In the genomic region with DNA sequence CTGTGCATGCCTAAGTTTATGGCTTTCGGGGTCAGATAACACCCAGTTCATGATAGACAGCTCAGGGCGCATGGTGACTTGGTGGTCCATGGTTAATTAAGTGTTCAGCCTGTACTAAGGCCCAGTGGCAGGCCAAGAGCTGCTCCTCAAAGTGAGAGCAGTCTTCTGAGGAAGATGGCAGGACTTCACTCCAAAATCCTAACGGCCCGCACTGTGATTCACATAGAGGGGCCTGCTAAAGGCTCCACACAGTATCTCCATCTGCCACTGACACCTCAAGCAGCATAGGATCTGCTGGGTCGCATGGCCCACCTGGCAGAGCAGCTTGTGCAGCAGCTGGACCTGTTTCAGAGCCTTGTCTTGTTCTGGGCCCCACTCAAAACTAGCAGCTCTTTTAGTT, we compare ENCODE assay signal across 20 cellular contexts. TPM values are rescaled to one million over a fixed set of nuclear protein-coding genes. Genes with fewer than 3 reads are reported as not detected.
DNase-seq lines count a peak whose midpoint lies in the region.
"Had no signal": no experiment of that assay in that cellular context is flagged by ENCODE, and none has a peak within 500 bp of the region (broad histone marks: within the 10 kb centered on the region; RNA-seq: fewer than 3 reads in every experiment).

No MANE protein-coding gene starts in this region.

- H3K27me3 ChIP-seq in Karpas-422 (ENCODE audit: low read length), result no peaks in the 10 kb centered on the region
- H3K27me3 ChIP-seq: BE2C had no signal

- H3K4me1 ChIP-seq in Karpas-422 (ENCODE audit: low read length), result no peaks in the 10 kb centered on the region
- H3K4me1 ChIP-seq: BE2C had no signal

- no peaks in the 10 kb centered on the region for H4K20me1 ChIP-seq in Karpas-422 (ENCODE audit: insufficient read depth, low read depth, low read length)

- no peak overlapping the region for H3K9ac ChIP-seq in Karpas-422 (ENCODE audit: low read length)

- peak; percentile 40 for DNase-seq in DMS 273 treated with DMSO at 0.1 percent for 48 hours (lab: John Stamatoyannopoulos, UW)
- peak; percentile 77 for DNase-seq in NCI-H2171 treated with DMSO at 0.1 percent for 48 hours (lab: John Stamatoyannopoulos, UW)
- peak; percentile 3 for DNase-seq in dedifferentiated amniotic fluid mesenchymal stem cell (ENCODE audit: extremely low spot score)
- DNase-seq in posterior vena cava (ENCODE audit: low spot score), result peak; percentile 41
- no peak for DNase-seq in Karpas-422
- no peak for DNase-seq in amygdala (lab: John Stamatoyannopoulos, UW)
- DNase-seq in NCI-H1694 (lab: John Stamatoyannopoulos, UW), result no peak
- DNase-seq: ACHN; BE2C; C1 segment of cervical spinal cord; CD4-positive, CD25-positive, alpha-beta regulatory T cell; CD8-positive, alpha-beta memory T cell; COR-L47; DMS153; DMS79; GDM1; HCEC 1CT; IMR-90 had no signal

- H3K79me2 ChIP-seq in Karpas-422 (ENCODE audit: low read length), result no peaks in the 10 kb centered on the region

- no peak overlapping the region for H3K4me2 ChIP-seq in Karpas-422 (ENCODE audit: low read depth, low read length, poor library complexity, severe bottlenecking)
- H3K4me2 ChIP-seq: GM23338 had no signal

- H3K9me2 ChIP-seq in Karpas-422 (replicated peaks; ENCODE audit: insufficient read depth, low read length), result no peaks in the 10 kb centered on the region

- no peak overlapping the region for H3K4me3 ChIP-seq in Karpas-422 (ENCODE audit: low read length)
- H3K4me3 ChIP-seq: GM23338 had no signal

- intact Hi-C loops in posterior vena cava (cut with DNase I), result no loop called here

- no peak overlapping the region for H3K27ac ChIP-seq in Karpas-422 (ENCODE audit: low read length)

- H3K36me3 ChIP-seq in Karpas-422 (ENCODE audit: insufficient read depth, low read length), result no peaks in the 10 kb centered on the region
- H3K36me3 ChIP-seq: BE2C had no signal

- no peak overlapping the region for H2AFZ ChIP-seq in Karpas-422 (ENCODE audit: low read length)
- H2AFZ ChIP-seq: GM23338 had no signal

- no peaks in the 10 kb centered on the region for H3K9me3 ChIP-seq in Karpas-422 (ENCODE audit: low read length)
- H3K9me3 ChIP-seq: BE2C had no signal

RNA-seq across cellular contexts. Expression of a gene that starts 10.6 kb away (rescaled TPM):
- total RNA-seq in posterior vena cava, result 1 to 10 TPM; 2.5 to 3.4 TPM
- not detected in 2 replicates for total RNA-seq in Karpas-422 (2014; rRNA removed; shearing (Covaris generic); ENCODE audit: low replicate concordance)
- total RNA-seq: Daoy, GM23338, IMR-90 had no signal

RNA-seq across cellular contexts. Expression of a gene that starts 54.1 kb away (rescaled TPM):
- 10 to 100 TPM; 32.7 to 45.6 TPM for total RNA-seq in posterior vena cava
- total RNA-seq in Karpas-422 (2014; rRNA removed; shearing (Covaris generic); ENCODE audit: low replicate concordance), result 35.6 and 41.5 TPM in 2 replicates

Comparison
In these comparisons a context has a peak if more than half of its experiments do, and no peak if none do; other contexts are left out.
1. DNase-seq: peak in DMS 273 treated with DMSO at 0.1 percent for 48 hours (single experiment), NCI-H2171 treated with DMSO at 0.1 percent for 48 hours (single experiment), dedifferentiated amniotic fluid mesenchymal stem cell (single experiment) and posterior vena cava (single experiment); none in Karpas-422 (single experiment), amygdala (0 of 56) and NCI-H1694 (single experiment).